Comparison of ENCODE assay signal across 1 cellular context in genomic region chr20:63653041-63653973, GRCh38.
TF ChIP-seq lines count a peak whose summit lies in the region.

TSS of gene STMN3 (minus strand) at chr20:63653424. CDS start at chr20:63653345, 79 bp downstream.

TF ChIP-seq in WTC11, 78 proteins besides CTCF, POLR2A, EP300 and RAD21 (continued from another document):
- TF ChIP-seq CBFB (CRISPR knock-in tag; IDR thresholded peaks at IDR 0.05; ENCODE audit: low read depth), result no peak; the same call in 1 of the 2 replicates
- peak; percentile 64; the same call in 1 of the 2 replicates for TF ChIP-seq ZNF317 (CRISPR knock-in tag; IDR thresholded peaks at IDR 0.05; ENCODE audit: borderline replicate concordance, low read depth)
- TF ChIP-seq ZBTB43 (CRISPR knock-in tag; IDR thresholded peaks at IDR 0.05), result no peak
- peak; percentile 92; the same call in 1 of the 2 replicates for TF ChIP-seq JUN (CRISPR knock-in tag; IDR thresholded peaks at IDR 0.05)
- no peak for TF ChIP-seq GTF2I (CRISPR knock-in tag; conservative IDR thresholded peaks at IDR 0.05)
- TF ChIP-seq NR2C2 (CRISPR knock-in tag; IDR thresholded peaks at IDR 0.05), result peak; percentile 72
- peak; percentile 62 for TF ChIP-seq SP1 (CRISPR knock-in tag; conservative IDR thresholded peaks at IDR 0.05)
- TF ChIP-seq NFE2L1 (CRISPR knock-in tag; IDR thresholded peaks at IDR 0.05), result peak; percentile 80
- 0 out of 2 replicates have a peak, but pooled peaks have one; percentile 49 for TF ChIP-seq STAT6 (CRISPR knock-in tag; conservative IDR thresholded peaks at IDR 0.05; ENCODE audit: low read depth)
- TF ChIP-seq PRRX2 (CRISPR knock-in tag; IDR thresholded peaks at IDR 0.05), result no peak
- TF ChIP-seq ZNF671 (CRISPR knock-in tag; IDR thresholded peaks at IDR 0.05), result no peak
- TF ChIP-seq ZNF232 (CRISPR knock-in tag; IDR thresholded peaks at IDR 0.05), result peak; percentile 89; the same call in 1 of the 2 replicates
- TF ChIP-seq E2F5 (CRISPR knock-in tag; IDR thresholded peaks at IDR 0.05), result peak; percentile 86
- TF ChIP-seq ZNF532 (CRISPR knock-in tag; IDR thresholded peaks at IDR 0.05; ENCODE audit: borderline replicate concordance), result no peak
- no peak for TF ChIP-seq SOX15 (CRISPR knock-in tag; IDR thresholded peaks at IDR 0.05)
- TF ChIP-seq AFF4 (CRISPR knock-in tag; IDR thresholded peaks at IDR 0.05; ENCODE audit: borderline replicate concordance), result no peak
- TF ChIP-seq ATF1 (CRISPR knock-in tag; IDR thresholded peaks at IDR 0.05), result peak; percentile 56; the same call in 1 of the 2 replicates
- peak; percentile 98 for TF ChIP-seq ARID4B (CRISPR knock-in tag; IDR thresholded peaks at IDR 0.05; ENCODE audit: borderline replicate concordance)
- TF ChIP-seq MXD4 (CRISPR knock-in tag; IDR thresholded peaks at IDR 0.05; ENCODE audit: borderline replicate concordance), result no peak
- TF ChIP-seq ZNF416 (CRISPR knock-in tag; IDR thresholded peaks at IDR 0.05), result no peak
- peak; percentile 98 for TF ChIP-seq FOXP4 (CRISPR knock-in tag; IDR thresholded peaks at IDR 0.05)
